ENCODE assay signal across 19 cellular contexts in genomic region chr3:52633786-52634185, GRCh38. TPM values are rescaled to one million over a fixed set of nuclear protein-coding genes. Genes with fewer than 3 reads are reported as not detected.
A peak's percentile ranks its signal among the peaks of the same experiment; 100 is the strongest.
DNase-seq lines count a peak whose midpoint lies in the region; TF ChIP-seq lines count a peak whose summit lies in the region.
"Had no signal": no experiment of that assay in that cellular context is flagged by ENCODE, and none has a peak within 500 bp of the region (broad histone marks: within the 10 kb centered on the region; RNA-seq: fewer than 3 reads in every experiment).

No MANE protein-coding gene starts in this region.

- H3K36me3 ChIP-seq in OCI-LY3 (replicated peaks; ENCODE audit: low read depth, low read length) (peaks cover 35% of the 10 kb centered on the region), fibroblast of lung (ENCODE audit: control insufficient read depth, insufficient read depth, low read length) (peaks cover 7% of the 10 kb centered on the region)
- H3K36me3 ChIP-seq: BE2C had no signal

- H3K4me1 ChIP-seq in OCI-LY3 (ENCODE audit: low read length) (peaks cover 22% of the 10 kb centered on the region), fibroblast of lung (ENCODE audit: control insufficient read depth, extremely low read depth, insufficient read depth, low read length) (no peaks in the 10 kb centered on the region)
- H3K4me1 ChIP-seq: BE2C, SJSA1 had no signal

- TF ChIP-seq CTCF in OCI-LY3 (IDR thresholded peaks at IDR 0.05; ENCODE audit: low read depth, low read length) (no peak), fibroblast of lung (conservative IDR thresholded peaks at IDR 0.05 in 1 of 2, IDR thresholded peaks at IDR 0.05 in 1 of 2; ENCODE audit: low read depth in 1 of 2, low read length in 2 of 2) (no peak), retinal pigment epithelial cell (conservative IDR thresholded peaks at IDR 0.05; ENCODE audit: low read depth, low read length) (no peak)

- H3K9me3 ChIP-seq in OCI-LY3 (ENCODE audit: insufficient read depth, low read length) (no peaks in the 10 kb centered on the region), fibroblast of lung (ENCODE audit: control insufficient read depth, insufficient read depth, low read depth, low read length) (no peaks in the 10 kb centered on the region)
- H3K9me3 ChIP-seq: BE2C, SJSA1 had no signal

- H2AFZ ChIP-seq in OCI-LY3 (ENCODE audit: low read depth, low read length): no peak overlapping the region
- no peak overlapping the region for H2AFZ ChIP-seq in fibroblast of lung (ENCODE audit: low read length)

- no peaks in the 10 kb centered on the region for H4K20me1 ChIP-seq in OCI-LY3 (ENCODE audit: insufficient read depth, low read length)
- H4K20me1 ChIP-seq in fibroblast of lung (ENCODE audit: control insufficient read depth, extremely low read depth, insufficient read depth, low read length): no peaks in the 10 kb centered on the region

- H3K27me3 ChIP-seq in OCI-LY3 (ENCODE audit: low read depth, low read length): no peaks in the 10 kb centered on the region
- H3K27me3 ChIP-seq in fibroblast of lung (ENCODE audit: control insufficient read depth, insufficient read depth, low read length): no peaks in the 10 kb centered on the region
- H3K27me3 ChIP-seq: BE2C, SJSA1 had no signal

- H3K4me2 ChIP-seq in OCI-LY3 (ENCODE audit: low read length): peak overlapping the region; percentile 1; the same call in 1 of the 2 replicates
- H3K4me2 ChIP-seq in fibroblast of lung (ENCODE audit: extremely low read depth, insufficient read depth, low read length): no peak overlapping the region

- H3K79me2 ChIP-seq in OCI-LY3 (ENCODE audit: low read length): no peaks in the 10 kb centered on the region
- no peaks in the 10 kb centered on the region for H3K79me2 ChIP-seq in fibroblast of lung (ENCODE audit: control insufficient read depth, insufficient read depth, low read length)

- DNase-seq in HCEC 1CT: peak; percentile 21
- DNase-seq in fibroblast of lung (ENCODE audit: low read depth in 2 of 2): peak; percentile 19 to 77
- peak; percentile 18 for DNase-seq in retinal pigment epithelial cell (ENCODE audit: low read depth)
- DNase-seq in NCI-H526 (lab: John Stamatoyannopoulos, UW): no peak
- no peak for DNase-seq in NCI-H345 treated with DMSO at 0.1 percent for 48 hours (lab: John Stamatoyannopoulos, UW; ENCODE audit: unreplicated experiment)
- DNase-seq in NCI-H1092 treated with DMSO at 0.1 percent for 48 hours (lab: John Stamatoyannopoulos, UW): no peak
- no peak for DNase-seq in T-helper 9 cell
- DNase-seq: BE2C; CD4-positive, alpha-beta T cell; DMS79; GDM1; GOT3; NCI-H187; NCI-H226; NCI-H69; PC-3 had no signal

- H3K9ac ChIP-seq in OCI-LY3 (ENCODE audit: low read length): no peak overlapping the region
- no peak overlapping the region for H3K9ac ChIP-seq in fibroblast of lung (ENCODE audit: insufficient read depth, low read length)

- H3K27ac ChIP-seq in OCI-LY3 (ENCODE audit: low read length): peak overlapping the region; percentile 80
- no peak overlapping the region for H3K27ac ChIP-seq in fibroblast of lung (ENCODE audit: insufficient read depth, low read length)
- H3K27ac ChIP-seq: SJSA1 had no signal

- H3K4me3 ChIP-seq in OCI-LY3 (ENCODE audit: low read length) (no peak overlapping the region), fibroblast of lung (replicated peaks in 1 of 4; ENCODE audit: control extremely low read depth in 1 of 4, insufficient read depth in 1 of 4, low read depth in 3 of 4, low read length in 4 of 4) (no peak overlapping the region), retinal pigment epithelial cell (ENCODE audit: low read length) (no peak overlapping the region)
- H3K4me3 ChIP-seq: GM12878, SJSA1 had no signal

RNA-seq across cellular contexts. Expression of gene PBRM1, which starts 51.9 kb away (rescaled TPM):
- total RNA-seq in fibroblast of lung: 97.3 and 112 TPM in 2 replicates
- 36.2 and 37.2 TPM in 2 replicates for polyA plus RNA-seq in fibroblast of lung
- polyA plus RNA-seq in fibroblast of lung (2012): 26.0 and 29.6 TPM in 2 replicates
- polyA minus RNA-seq in fibroblast of lung (ENCODE audit: low replicate concordance): 46.4 and 46.9 TPM in 2 replicates

RNA-seq across cellular contexts. Expression of gene GNL3, which starts 52.0 kb away (rescaled TPM):
- total RNA-seq in fibroblast of lung: 99.9 and 145 TPM in 2 replicates
- 71.5 and 75.2 TPM in 2 replicates for polyA plus RNA-seq in fibroblast of lung
- polyA plus RNA-seq in fibroblast of lung (2012): 68.1 and 74.8 TPM in 2 replicates
- 3.7 and 6.7 TPM in 2 replicates for polyA minus RNA-seq in fibroblast of lung (ENCODE audit: low replicate concordance)

Comparison
In these comparisons a context has a peak if more than half of its experiments do, and no peak if none do; other contexts are left out.
1. DNase-seq: peak in HCEC 1CT (single experiment), fibroblast of lung (2 of 2) and retinal pigment epithelial cell (single experiment); none in NCI-H526 (0 of 2), NCI-H345 treated with DMSO at 0.1 percent for 48 hours (single experiment), NCI-H1092 treated with DMSO at 0.1 percent for 48 hours (single experiment) and T-helper 9 cell (single experiment).